19 cellular contexts compared by ENCODE assay signal in the genomic region with DNA sequence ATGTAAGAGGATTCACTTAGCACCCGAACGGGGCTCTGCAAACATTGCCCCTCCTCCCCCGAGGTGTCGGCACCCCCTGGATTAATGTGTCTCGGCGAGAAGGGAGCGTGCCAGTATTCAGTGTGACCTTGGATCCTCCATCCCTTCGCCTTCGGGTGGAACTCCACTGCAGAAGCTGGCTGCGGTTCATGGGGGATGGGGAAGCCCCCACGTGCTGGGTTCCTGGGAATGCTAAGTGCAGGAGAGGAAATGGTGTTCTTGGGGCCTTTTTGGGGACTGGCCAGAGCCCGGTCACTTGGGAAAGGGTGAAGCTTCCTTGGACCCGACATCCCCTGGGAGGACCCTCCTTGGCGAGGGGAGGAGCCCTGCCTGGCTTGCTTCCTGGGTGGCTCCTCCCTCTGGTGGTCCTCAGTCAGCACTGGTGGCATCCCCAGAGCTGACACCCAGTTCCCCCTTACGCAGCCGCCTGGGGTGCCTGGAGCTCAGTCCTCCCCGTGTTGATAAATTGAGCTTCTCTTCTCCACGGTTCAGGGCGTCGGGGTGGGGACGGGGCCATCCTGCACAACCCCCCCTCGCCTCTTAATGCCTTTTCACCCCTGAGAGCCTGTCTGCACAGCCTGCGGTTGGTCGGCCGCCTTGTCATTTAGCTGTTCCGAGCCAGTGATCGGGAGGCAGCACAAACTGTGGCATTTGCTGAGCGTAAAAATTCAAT. TPM values are rescaled to one million over a fixed set of nuclear protein-coding genes. Genes with fewer than 3 reads are reported as not detected.
A peak's percentile ranks its signal among the peaks of the same experiment; 100 is the strongest.
DNase-seq lines count a peak whose midpoint lies in the region; ATAC-seq, FAIRE-seq and TF ChIP-seq lines count a peak whose summit lies in the region.
"Had no signal": no experiment of that assay in that cellular context is flagged by ENCODE, and none has a peak within 500 bp of the region (broad histone marks: within the 10 kb centered on the region; RNA-seq: fewer than 3 reads in every experiment).

No MANE protein-coding gene starts in this region.

- H3K27ac Mint-ChIP-seq in astrocyte (ENCODE audit: unreplicated experiment), result peak overlapping the region; percentile 26
- H3K27ac Mint-ChIP-seq: activated T-helper 2 cell treated with anti-CD3 and anti-CD28 coated beads, Interferon-gamma antibody, Interleukin-2, Interleukin-4, amounts not matched to agents 10 μg/mL and 5 μg/mL and 100 μg/mL, durations not matched to agents 14 hours and 24 hours and 36 hours; T-helper 1 cell treated with Interleukin-12 subunit alpha and Interleukin-12 subunit beta and Interleukin-4 antibody, amounts not matched to agents 30 μg/mL and 1 μg/mL, for 36 hours had no signal

- no peak overlapping the region for H3K4me3 Mint-ChIP-seq in astrocyte (ENCODE audit: unreplicated experiment)
- H3K4me3 Mint-ChIP-seq: T-helper 1 cell treated with Interleukin-12 subunit alpha and Interleukin-12 subunit beta and Interleukin-4 antibody, amounts not matched to agents 30 μg/mL and 1 μg/mL, for 36 hours had no signal

- H3K79me2 ChIP-seq in astrocyte (ENCODE audit: insufficient read depth, low read length), result peaks cover 32% of the 10 kb centered on the region
- peaks cover 21% of the 10 kb centered on the region for H3K79me2 ChIP-seq in mesendoderm (ENCODE audit: control insufficient read depth, insufficient read depth, low read length)

- no peaks in the 10 kb centered on the region for H3K36me3 Mint-ChIP-seq in astrocyte (ENCODE audit: low read depth, unreplicated experiment)

- H4K8ac ChIP-seq in mesendoderm (ENCODE audit: low read depth, low read length), result no peak overlapping the region

- no CpG with 5 or more reads among the region's 28 CpGs for WGBS in mesendoderm (ENCODE audit: extremely low coverage, insufficient coverage, low lambda C conversion rate)

- no peak overlapping the region for H2AFZ ChIP-seq in astrocyte (ENCODE audit: low read depth, low read length)
- H2AFZ ChIP-seq: PC-9 had no signal

- no peak overlapping the region for H2BK5ac ChIP-seq in mesendoderm (ENCODE audit: low read length)

- no peak overlapping the region for H2AK5ac ChIP-seq in mesendoderm (ENCODE audit: low read length)

- H3K4ac ChIP-seq in mesendoderm (ENCODE audit: low read depth, low read length), result no peak overlapping the region

- H3K36me3 ChIP-seq in A673 (ENCODE audit: insufficient read depth, low read length, poor library complexity, severe bottlenecking) (no peaks in the 10 kb centered on the region), H7 (replicated peaks; ENCODE audit: control insufficient read depth, insufficient read depth, low read length) (no peaks in the 10 kb centered on the region), astrocyte (ENCODE audit: insufficient read depth, low read length) (no peaks in the 10 kb centered on the region), mesendoderm (ENCODE audit: control insufficient read depth, insufficient read depth, low read length) (no peaks in the 10 kb centered on the region), right atrium auricular region (no peaks in the 10 kb centered on the region), BE2C (no peaks in the 10 kb centered on the region)
- H3K36me3 ChIP-seq: MG63 had no signal

- H3K4me1 ChIP-seq in A673 (ENCODE audit: insufficient read depth, low read length, poor library complexity, severe bottlenecking) (peaks cover 65% of the 10 kb centered on the region), astrocyte (ENCODE audit: insufficient read depth, low read length) (peaks cover 25% of the 10 kb centered on the region), mesendoderm (ENCODE audit: control insufficient read depth, low read depth, low read length) (peaks cover 27% of the 10 kb centered on the region), right atrium auricular region (peaks cover 0 to 44% of the 10 kb centered on the region in 2 donors), BE2C (peaks cover 68% of the 10 kb centered on the region)

- H3K4me2 ChIP-seq in astrocyte (ENCODE audit: low read length) (peak overlapping the region; percentile 75), mesendoderm (ENCODE audit: low read length) (no peak overlapping the region)
- H3K4me2 ChIP-seq: PC-9 had no signal

- ATAC-seq in HG03108 (IDR thresholded peaks at IDR 0.05; ENCODE audit: unreplicated experiment) (no peak), HG03432 (IDR thresholded peaks at IDR 0.05; ENCODE audit: unreplicated experiment) (no peak)

- no peak overlapping the region for H2BK120ac ChIP-seq in mesendoderm (ENCODE audit: low read depth, low read length)

- CTCF ChIA-PET in A673 (lab: Charles Lee), result no interaction called here

- H3K23ac ChIP-seq in mesendoderm (ENCODE audit: low read length), result peak overlapping the region; percentile 67

- no peak for FAIRE-seq in astrocyte (lab: Jason Lieb, UNC)
- FAIRE-seq: endothelial cell of umbilical vein, GM19239 had no signal

- H3K79me1 ChIP-seq in mesendoderm (ENCODE audit: low read length), result peaks cover 26% of the 10 kb centered on the region

- no peaks in the 10 kb centered on the region for H3K9me3 ChIP-seq in A673 (ENCODE audit: low read depth, low read length, poor library complexity, severe bottlenecking)
- no peaks in the 10 kb centered on the region for H3K9me3 ChIP-seq in astrocyte (ENCODE audit: insufficient read depth, low read depth, low read length)
- no peaks in the 10 kb centered on the region for H3K9me3 ChIP-seq in right atrium auricular region
- H3K9me3 ChIP-seq in BE2C, result no peaks in the 10 kb centered on the region
- H3K9me3 ChIP-seq: MG63 had no signal

- POLR2A ChIA-PET in A673 (lab: Charles Lee; ENCODE audit: low non-redundant PET), result interaction anchor here (0.7 kb wide), 1 partner anchor 24 kb away, joined by 6 read pairs; no protein-coding TSS in a partner anchor

- intact Hi-C loops in A673 (cut with micrococcal nuclease; ENCODE audit: unreplicated experiment), result no loop called here

- DNase-seq in A673 (ENCODE audit: low spot score), result peak; percentile 63
- DNase-seq in H7, result peak; percentile 65
- DNase-seq in astrocyte (ENCODE audit: low read depth), result no peak
- no peak for DNase-seq in mesendoderm
- DNase-seq in right atrium auricular region (ENCODE audit: low spot score), result no peak
- DNase-seq in BE2C, result no peak
- DNase-seq: AML-193; DND-41; hippocampal formation; MG63; PC-9; stimulated activated CD4-positive, alpha-beta T cell treated with anti-CD3 and anti-CD28 coated beads, Interleukin-2, amount 100 ng/mL, for 24 hours had no signal

- H3K56ac ChIP-seq in mesendoderm (ENCODE audit: low read length), result peak overlapping the region; percentile 57

- H3K27ac ChIP-seq in A673 (ENCODE audit: low read depth, low read length, poor library complexity, severe bottlenecking) (peak overlapping the region; percentile 74), astrocyte (ENCODE audit: low read depth, low read length) (no peak overlapping the region), mesendoderm (ENCODE audit: low read depth, low read length) (no peak overlapping the region), right atrium auricular region (no peak overlapping the region)
- H3K27ac ChIP-seq: PC-9 had no signal

- peaks cover 3% of the 10 kb centered on the region for H3K9me3 Mint-ChIP-seq in astrocyte (ENCODE audit: unreplicated experiment)
- H3K9me3 Mint-ChIP-seq: activated T-helper 2 cell treated with anti-CD3 and anti-CD28 coated beads, Interferon-gamma antibody, Interleukin-2, Interleukin-4, amounts not matched to agents 10 μg/mL and 5 μg/mL and 100 μg/mL, durations not matched to agents 14 hours and 24 hours and 36 hours; T-helper 1 cell treated with Interleukin-12 subunit alpha and Interleukin-12 subunit beta and Interleukin-4 antibody, amounts not matched to agents 30 μg/mL and 1 μg/mL, for 36 hours had no signal

- H3K27me3 Mint-ChIP-seq in astrocyte (ENCODE audit: low read depth, unreplicated experiment), result peaks cover 8% of the 10 kb centered on the region

- H2BK15ac ChIP-seq in mesendoderm (replicated peaks; ENCODE audit: low read depth), result no peak overlapping the region

- no peaks in the 10 kb centered on the region for H3K27me3 ChIP-seq in A673 (replicated peaks; ENCODE audit: insufficient read depth, low read depth, low read length, poor library complexity)
- peaks cover 7% of the 10 kb centered on the region; the same call in 1 of the 2 replicates for H3K27me3 ChIP-seq in H7 (ENCODE audit: control insufficient read depth, insufficient read depth, low read length)
- H3K27me3 ChIP-seq in astrocyte (ENCODE audit: insufficient read depth, low read length), result no peaks in the 10 kb centered on the region
- no peaks in the 10 kb centered on the region for H3K27me3 ChIP-seq in mesendoderm (ENCODE audit: insufficient read depth, low read length, poor library complexity)
- no peaks in the 10 kb centered on the region for H3K27me3 ChIP-seq in right atrium auricular region
- H3K27me3 ChIP-seq in BE2C, result no peaks in the 10 kb centered on the region
- H3K27me3 ChIP-seq: MG63 had no signal

- peaks cover 25% of the 10 kb centered on the region for H3K4me1 Mint-ChIP-seq in astrocyte (ENCODE audit: low read depth, unreplicated experiment)

- no peak overlapping the region for H4K5ac ChIP-seq in mesendoderm (ENCODE audit: low read length)

- H4K20me1 ChIP-seq in astrocyte (ENCODE audit: insufficient read depth, low read length), result peaks cover 87% of the 10 kb centered on the region

- BruUV-seq in A673 (replicated peaks; lab: Mats Ljungman, UMichigan), result no TSS peak

- TF ChIP-seq CTCF in A673 (conservative IDR thresholded peaks at IDR 0.05; ENCODE audit: low read depth, low read length), result 0 out of 2 replicates have a peak, but pooled peaks have one; percentile 11
- TF ChIP-seq CTCF in astrocyte (IDR thresholded peaks at IDR 0.05; ENCODE audit: insufficient read depth, low read depth, low read length), result no peak
- TF ChIP-seq CTCF in right atrium auricular region (IDR thresholded peaks at IDR 0.05), result no peak
- no peak for TF ChIP-seq CTCF in BE2C (IDR thresholded peaks at IDR 0.05; ENCODE audit: low read depth, low read length)

- H3K9ac ChIP-seq in astrocyte (ENCODE audit: low read length), result peak overlapping the region; percentile 67
- H3K9ac ChIP-seq in mesendoderm (ENCODE audit: low read length), result no peak overlapping the region

- peak overlapping the region; percentile 8 for H3K4me3 ChIP-seq in A673 (ENCODE audit: low read depth, low read length, poor library complexity, severe bottlenecking)
- H3K4me3 ChIP-seq in H7 (ENCODE audit: insufficient read depth, low read depth, low read length), result no peak overlapping the region
- no peak overlapping the region for H3K4me3 ChIP-seq in astrocyte (ENCODE audit: insufficient read depth, low read depth, low read length)
- no peak overlapping the region for H3K4me3 ChIP-seq in mesendoderm (ENCODE audit: low read length)
- H3K4me3 ChIP-seq in right atrium auricular region, result no peak overlapping the region
- H3K4me3 ChIP-seq in BE2C (ENCODE audit: low read depth, low read length), result no peak overlapping the region
- H3K4me3 ChIP-seq: lung, MG63, PC-9 had no signal

- no peak overlapping the region for H3K18ac ChIP-seq in mesendoderm (ENCODE audit: low read length)

RNA-seq across cellular contexts. Expression of a gene that starts 30.8 kb away (rescaled TPM):
- 64.2 and 72.4 TPM in 2 replicates for total RNA-seq in A673 (2021)
- 52.5 and 73.6 TPM in 2 replicates for total RNA-seq in H7 (2014; rRNA removed; shearing (Covaris generic))
- 30.1 and 35.0 TPM in 2 replicates for total RNA-seq in astrocyte
- polyA plus RNA-seq in mesendoderm (2013, experiment 1 of 2), result 16.7 TPM
- polyA plus RNA-seq in mesendoderm (2013, experiment 2 of 2), result 17.3 TPM
- 10 to 100 TPM; 37.1 to 55.7 TPM for total RNA-seq in right atrium auricular region
- polyA plus RNA-seq in BE2C (2012; ENCODE audit: insufficient read depth, insufficient read length, low read depth), result 134 TPM

Comparison
In these comparisons a context has a peak if more than half of its experiments do, and no peak if none do; other contexts are left out.
1. DNase-seq: peak in A673 (single experiment) and H7 (single experiment); none in astrocyte (single experiment), mesendoderm (single experiment), right atrium auricular region (single experiment) and BE2C (single experiment).